ENCODE assay signal across 10 cellular contexts in the genomic region with DNA sequence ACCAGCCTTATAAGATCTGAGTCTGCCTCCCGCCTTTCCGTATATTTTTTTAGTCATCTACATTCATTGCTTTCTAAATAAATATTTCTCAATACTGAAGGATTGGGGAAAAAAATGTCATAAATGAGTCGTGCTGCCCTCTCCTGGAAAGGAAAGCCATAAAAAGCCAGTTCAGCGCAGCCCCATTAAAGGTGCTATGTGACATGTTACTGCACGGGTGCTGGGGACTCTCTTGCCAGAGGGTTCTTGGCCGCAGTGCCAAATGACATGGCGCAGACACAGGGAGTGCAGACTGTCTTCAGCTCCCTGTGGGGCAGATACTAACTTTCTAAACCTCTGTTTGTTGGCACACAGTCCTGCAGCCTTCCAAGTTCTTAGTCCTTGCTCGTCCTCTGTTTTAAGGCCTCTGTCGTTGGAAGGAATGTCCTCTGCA. TPM values are rescaled to one million over a fixed set of nuclear protein-coding genes. Genes with fewer than 3 reads are reported as not detected.
DNase-seq lines count a peak whose midpoint lies in the region; ATAC-seq and TF ChIP-seq lines count a peak whose summit lies in the region.
"Had no signal": no experiment of that assay in that cellular context is flagged by ENCODE, and none has a peak within 500 bp of the region (broad histone marks: within the 10 kb centered on the region; RNA-seq: fewer than 3 reads in every experiment).

No MANE protein-coding gene starts in this region.

- TF ChIP-seq CTCF in HEK293 (tag by site-specific recombination; IDR thresholded peaks at IDR 0.05) (no peak), VCaP (conservative IDR thresholded peaks at IDR 0.05) (peak; percentile 60; the same call in 1 of the 2 replicates), heart right ventricle (IDR thresholded peaks at IDR 0.05) (peak in 8 of 9 donors; percentile 13 to 58 (median 43)), mesothelial cell of epicardium (IDR thresholded peaks at IDR 0.05; ENCODE audit: unreplicated experiment) (no peak)

- DNase-seq in 8988T (peak; percentile 37), heart right ventricle (peak; percentile 45 to 49), pons (ENCODE audit: low spot score) (no peak), anterior cingulate cortex (lab: John Stamatoyannopoulos, UW) (no peak), mesothelial cell of epicardium (ENCODE audit: low spot score in 2 of 2, unreplicated experiment in 2 of 2) (no peak)
- DNase-seq in stimulated activated CD4-positive, alpha-beta T cell treated with anti-CD3 and anti-CD28 coated beads, Interleukin-12 subunit alpha, Interleukin-12 subunit beta, amount 100 ng/mL, for 4 hours, result no peak
- DNase-seq: activated CD4-positive, alpha-beta T cell treated with anti-CD3 and anti-CD28 coated beads for 1 hour had no signal

- H3K27me3 Mint-ChIP-seq in mesothelial cell of epicardium (ENCODE audit: low read depth), result no peaks in the 10 kb centered on the region

- H3K4me3 ChIP-seq in HEK293 (ENCODE audit: low read depth, low read length), result no peak overlapping the region
- H3K4me3 ChIP-seq in heart right ventricle, result no peak overlapping the region

- H3K27ac ChIP-seq in HEK293 (ENCODE audit: extremely low read depth, low read depth, low read length), result no peak overlapping the region
- H3K27ac ChIP-seq in VCaP, result no peak overlapping the region
- H3K27ac ChIP-seq in heart right ventricle, result peak overlapping the region in 7 of 10 donors; percentile 39 to 66 (median 61)
- H3K27ac ChIP-seq: KMS-11 had no signal

- H3K9me3 Mint-ChIP-seq in mesothelial cell of epicardium, result peaks cover 5% of the 10 kb centered on the region

- no peaks in the 10 kb centered on the region for H3K9me3 ChIP-seq in HEK293 (ENCODE audit: control insufficient read depth, insufficient read depth, low read depth, low read length)
- H3K9me3 ChIP-seq in heart right ventricle, result no peaks in the 10 kb centered on the region

- WGBS in heart right ventricle, 2 donors, result 55 to 67% methylated on average over 9 of the region's 9 CpGs

- H3K4me1 ChIP-seq in HEK293 (ENCODE audit: control insufficient read depth, insufficient read depth, low read length) (no peaks in the 10 kb centered on the region), heart right ventricle (peaks cover 0 to 26% (median 6%) of the 10 kb centered on the region in 9 donors)

- CTCF ChIA-PET in HEK293 (lab: Yijun Ruan, JAX), result interaction anchor here (0.6 to 1.7 kb wide), 4 partner anchors 19 to 189 kb away, joined by 3 to 5 read pairs (median 3); no protein-coding TSS in a partner anchor

- no peak overlapping the region for H3K4me3 Mint-ChIP-seq in mesothelial cell of epicardium

- peak; percentile 56 to 91 (median 86) for ATAC-seq in heart right ventricle

- POLR2A ChIA-PET in HEK293 (lab: Yijun Ruan, JAX), result no interaction called here

- H3K27me3 ChIP-seq in heart right ventricle, result no peaks in the 10 kb centered on the region

- intact Hi-C loops in heart right ventricle (cut with DNase I), result loop anchor here in 5 of 10 donors (5.0 to 10.0 kb wide), 5 partner anchors 35 to 217 kb away; no protein-coding TSS in a partner anchor

- peaks cover 13% of the 10 kb centered on the region for H3K4me1 Mint-ChIP-seq in mesothelial cell of epicardium

- no peak overlapping the region for H3K27ac Mint-ChIP-seq in mesothelial cell of epicardium

- peaks cover 30% of the 10 kb centered on the region for H3K36me3 Mint-ChIP-seq in mesothelial cell of epicardium

- H3K36me3 ChIP-seq in HEK293 (ENCODE audit: control insufficient read depth in 2 of 2, insufficient read depth in 1 of 2, low read length in 2 of 2) (no peaks in the 10 kb centered on the region), heart right ventricle (peaks cover 0 to 48% (median 0%) of the 10 kb centered on the region in 9 donors)

TF ChIP-seq in HEK293, 187 proteins besides CTCF, POLR2A, EP300 and RAD21:
- 0 out of 2 replicates have a peak, but pooled peaks have one; percentile 5 for TF ChIP-seq ZNF654 (tag by site-specific recombination; IDR thresholded peaks at IDR 0.05; ENCODE audit: low read depth)
- no peak for TF ChIP-seq ZNF433 (tag by site-specific recombination; IDR thresholded peaks at IDR 0.05; ENCODE audit: low read depth)
- TF ChIP-seq EGR2 (tag by site-specific recombination; IDR thresholded peaks at IDR 0.05; ENCODE audit: low read depth), result no peak
- no peak for TF ChIP-seq ZNF416 (tag by site-specific recombination; IDR thresholded peaks at IDR 0.05)
- TF ChIP-seq ZXDB (tag by site-specific recombination; IDR thresholded peaks at IDR 0.05), result no peak
- TF ChIP-seq ZNF561 (tag by site-specific recombination; IDR thresholded peaks at IDR 0.05; ENCODE audit: borderline replicate concordance), result no peak
- TF ChIP-seq ZSCAN23 (tag by site-specific recombination; IDR thresholded peaks at IDR 0.05), result no peak
- no peak for TF ChIP-seq ZNF138 (tag by site-specific recombination; IDR thresholded peaks at IDR 0.05; ENCODE audit: borderline replicate concordance)
TF ChIP-seq in HEK293: peak in this region for 1.

RNA-seq across cellular contexts. Expression of a gene that starts 53.7 kb away (rescaled TPM):
- total RNA-seq in heart right ventricle (100 to 1,000 TPM; 357 to 560 (median 437) TPM), mesothelial cell of epicardium (33.7 to 37.1 TPM (median 34.1 TPM) in 3 replicates)
- polyA plus RNA-seq in heart right ventricle, result 10 to 100 TPM; 63.2 to 64.7 TPM

Comparison
In these comparisons a context has a peak if more than half of its experiments do, and no peak if none do; other contexts are left out.
1. DNase-seq: peak in 8988T (single experiment) and heart right ventricle (2 of 2); none in pons (single experiment), anterior cingulate cortex (0 of 58), mesothelial cell of epicardium (0 of 2) and stimulated activated CD4-positive, alpha-beta T cell treated with anti-CD3 and anti-CD28 coated beads, Interleukin-12 subunit alpha, Interleukin-12 subunit beta, amount 100 ng/mL, for 4 hours (single experiment).
2. H3K27ac ChIP-seq: peak in heart right ventricle (7 of 10); none in HEK293 (single experiment) and VCaP (single experiment).
3. CTCF ChIP-seq: peak in VCaP (single experiment) and heart right ventricle (8 of 9); none in HEK293 (single experiment) and mesothelial cell of epicardium (single experiment).